In the genomic region with DNA sequence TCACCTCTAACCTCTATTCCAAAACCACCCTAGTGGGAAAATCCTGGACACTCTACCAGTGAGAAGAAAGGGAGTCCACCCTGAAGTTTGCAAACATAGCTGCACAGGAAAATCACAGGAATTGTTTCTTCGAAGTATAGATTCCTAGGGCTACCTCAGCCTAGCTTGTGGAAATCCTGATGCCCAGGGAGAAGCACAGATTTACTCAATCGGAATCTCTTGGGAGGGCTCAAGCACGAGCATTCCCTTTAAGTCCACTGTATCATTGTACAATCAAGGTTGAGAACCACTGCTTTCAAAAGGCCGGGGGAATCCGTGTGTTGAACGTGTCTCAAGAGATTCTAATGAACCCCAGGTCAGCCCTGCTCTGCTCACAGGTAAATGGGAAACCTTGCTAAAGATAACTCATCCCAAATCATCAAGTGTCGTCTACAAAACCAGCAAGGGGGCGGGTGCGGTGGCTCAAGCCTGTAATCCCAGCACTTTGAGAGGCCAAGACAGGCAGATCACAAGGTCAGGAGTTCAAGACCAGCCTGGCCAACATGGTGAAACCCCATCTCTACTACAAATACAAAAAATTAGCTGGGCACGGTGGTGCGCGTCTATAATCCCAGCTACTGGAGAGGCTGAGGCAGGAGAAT, we compare ENCODE assay signal across 15 cellular contexts. TPM values are rescaled to one million over a fixed set of nuclear protein-coding genes. Genes with fewer than 3 reads are reported as not detected.
"Had no signal": no experiment of that assay in that cellular context is flagged by ENCODE, and none has a peak within 500 bp of the region (broad histone marks: within the 10 kb centered on the region; RNA-seq: fewer than 3 reads in every experiment).

No MANE protein-coding gene starts in this region.

- H3K9me3 ChIP-seq: right lobe of liver, thoracic aorta had no signal

- H3K4me3 ChIP-seq: hepatocyte, right lobe of liver, thoracic aorta had no signal

- H3K9me3 Mint-ChIP-seq: activated CD4-positive, alpha-beta memory T cell treated with anti-CD3 and anti-CD28 coated beads, Interleukin-2, amount 10 ng/mL, durations not matched to agents 7 days and 5 days; activated T-cell treated with anti-CD3 and anti-CD28 coated beads, Interleukin-2, amount 50 U/mL, for 72 hours had no signal

- H3K27ac ChIP-seq: hepatocyte, right lobe of liver, thoracic aorta had no signal

- H3K4me3 Mint-ChIP-seq: activated CD4-positive, alpha-beta memory T cell treated with anti-CD3 and anti-CD28 coated beads, Interleukin-2, amount 10 ng/mL, durations not matched to agents 7 days and 5 days; activated CD4-positive, alpha-beta T cell treated with anti-CD3 and anti-CD28 coated beads for 36 hours; activated T-cell treated with anti-CD3 and anti-CD28 coated beads, Interleukin-2, amount 50 U/mL, for 72 hours had no signal

- H3K27me3 ChIP-seq: hepatocyte, right lobe of liver had no signal

- H3K27ac Mint-ChIP-seq: activated CD4-positive, alpha-beta memory T cell treated with anti-CD3 and anti-CD28 coated beads, Interleukin-2, amount 10 ng/mL, durations not matched to agents 7 days and 5 days; activated CD4-positive, alpha-beta T cell treated with anti-CD3 and anti-CD28 coated beads for 36 hours; activated T-cell treated with anti-CD3 and anti-CD28 coated beads, Interleukin-2, amount 50 U/mL, for 72 hours had no signal

- ATAC-seq: activated CD4-positive, alpha-beta T cell treated with anti-CD3 and anti-CD28 coated beads for 36 hours; activated T-cell treated with anti-CD3 and anti-CD28 coated beads, Interleukin-2, amount 50 U/mL, for 72 hours; left ventricle myocardium superior; right lobe of liver; stimulated activated naive CD8-positive, alpha-beta T cell treated with anti-CD3 and anti-CD28 coated beads, Interleukin-15, Interleukin-2, amounts not matched to agents 100 U/mL and 50 U/mL, for 24 hours had no signal

- H3K36me3 ChIP-seq: right lobe of liver, thoracic aorta had no signal

- DNase-seq: activated CD4-positive, alpha-beta memory T cell treated with anti-CD3 and anti-CD28 coated beads, Interleukin-2, amount 10 ng/mL, durations not matched to agents 7 days and 5 days; activated CD4-positive, alpha-beta T cell treated with anti-CD3 and anti-CD28 coated beads for 36 hours; activated T-cell treated with anti-CD3 and anti-CD28 coated beads, Interleukin-2, amount 50 U/mL, for 72 hours; caudate nucleus; effector memory CD4-positive, alpha-beta T cell; left ventricle myocardium superior; midbrain; stimulated activated CD4-positive, alpha-beta T cell treated with anti-CD3 and anti-CD28 coated beads, Interleukin-12 subunit alpha, Interleukin-12 subunit beta, amount 100 ng/mL, for 4 hours; stimulated activated CD4-positive, alpha-beta T cell treated with anti-CD3 and anti-CD28 coated beads, Interleukin-2, amount 100 ng/mL, for 48 hours; stimulated activated CD8-positive, alpha-beta memory T cell treated with anti-CD3 and anti-CD28 coated beads, Interleukin-4, amount 100 ng/mL, for 48 hours; stimulated activated naive CD8-positive, alpha-beta T cell treated with anti-CD3 and anti-CD28 coated beads, Interleukin-15, Interleukin-2, amounts not matched to agents 100 U/mL and 50 U/mL, for 24 hours; T1000 had no signal

RNA-seq across cellular contexts. Expression of gene PLEKHG6, which starts 34.1 kb away (rescaled TPM):
- total RNA-seq: activated CD4-positive, alpha-beta memory T cell treated with anti-CD3 and anti-CD28 coated beads, Interleukin-2, amount 10 ng/mL, durations not matched to agents 7 days and 5 days; activated CD4-positive, alpha-beta T cell treated with anti-CD3 and anti-CD28 coated beads for 36 hours; activated T-cell treated with anti-CD3 and anti-CD28 coated beads, Interleukin-2, amount 50 U/mL, for 72 hours had no signal
